18 cellular contexts compared by ENCODE assay signal in genomic region chr3:55042591-55042990, GRCh38.
DNase-seq lines count a peak whose midpoint lies in the region; ATAC-seq, FAIRE-seq and TF ChIP-seq lines count a peak whose summit lies in the region.
"Had no signal": no experiment of that assay in that cellular context is flagged by ENCODE, and none has a peak within 500 bp of the region (broad histone marks: within the 10 kb centered on the region; RNA-seq: fewer than 3 reads in every experiment).

No MANE protein-coding gene starts in this region.

- no peak overlapping the region for H3K4me3 ChIP-seq in cardiac fibroblast (replicated peaks in 1 of 2; ENCODE audit: low read depth in 2 of 2, low read length in 2 of 2)
- H3K4me3 ChIP-seq: GM12878, psoas muscle, thoracic aorta had no signal

- no peaks in the 10 kb centered on the region for H3K27me3 Mint-ChIP-seq in memory B cell
- H3K27me3 Mint-ChIP-seq: IgD-negative memory B cell; naive thymus-derived CD4-positive, alpha-beta T cell had no signal

- no peak for DNase-seq in D721Med (ENCODE audit: insufficient read length, low spot score)
- DNase-seq in cardiac fibroblast (ENCODE audit: low read depth in 2 of 2) = peak; percentile 20 to 40
- DNase-seq in memory B cell (ENCODE audit: low spot score in 2 of 2) = no peak
- no peak for DNase-seq in NCI-H2081 treated with DMSO at 0.1 percent for 48 hours (lab: John Stamatoyannopoulos, UW)
- no peak for DNase-seq in cortex of kidney (lab: John Stamatoyannopoulos, UW)
- DNase-seq in left colon = no peak
- DNase-seq in NCI-H2107 treated with DMSO at 0.1 percent for 48 hours (lab: John Stamatoyannopoulos, UW; ENCODE audit: unreplicated experiment) = no peak
- DNase-seq: naive thymus-derived CD4-positive, alpha-beta T cell; NCI-H1105; NCI-H2171 treated with DMSO at 0.1 percent for 48 hours; NK-92 treated with Interleukin-12 subunit alpha and Interleukin-12 subunit beta, amount 100 ng/mL, for 24 hours; psoas muscle; T-helper 1 cell had no signal

- peak overlapping the region; percentile 18 for H3K27ac Mint-ChIP-seq in memory B cell
- H3K27ac Mint-ChIP-seq: IgD-negative memory B cell; naive thymus-derived CD4-positive, alpha-beta T cell had no signal

- ATAC-seq in memory B cell (ENCODE audit: low read depth) = no peak
- ATAC-seq in left colon = no peak
- ATAC-seq: GM12878; naive thymus-derived CD4-positive, alpha-beta T cell; psoas muscle had no signal

- intact Hi-C loops in left colon (cut with DNase I, micrococcal nuclease) = no loop called here

- no peaks in the 10 kb centered on the region for H3K4me1 Mint-ChIP-seq in memory B cell
- H3K4me1 Mint-ChIP-seq: IgD-negative memory B cell; naive thymus-derived CD4-positive, alpha-beta T cell had no signal

- H3K4me3 Mint-ChIP-seq in memory B cell = no peak overlapping the region
- H3K4me3 Mint-ChIP-seq: IgD-negative memory B cell; naive thymus-derived CD4-positive, alpha-beta T cell had no signal

- peak; percentile 18 for TF ChIP-seq CTCF in D721Med (IDR thresholded peaks at IDR 0.05; ENCODE audit: insufficient read depth, missing control alignments)
- TF ChIP-seq CTCF in LNCAP (IDR thresholded peaks at IDR 0.05) = peak; percentile 45; the same call in 1 of the 2 replicates
- no peak for TF ChIP-seq CTCF in cardiac fibroblast (IDR thresholded peaks at IDR 0.05; ENCODE audit: low read depth, low read length)

- peaks cover 1% of the 10 kb centered on the region for H3K9me3 Mint-ChIP-seq in memory B cell

- no peaks in the 10 kb centered on the region for H3K36me3 Mint-ChIP-seq in memory B cell
- H3K36me3 Mint-ChIP-seq: IgD-negative memory B cell; naive thymus-derived CD4-positive, alpha-beta T cell had no signal

- FAIRE-seq in D721Med (lab: Jason Lieb, UNC) = no peak
- FAIRE-seq: G401.6, GM12878 had no signal

Comparison
In these comparisons a context has a peak if more than half of its experiments do, and no peak if none do; other contexts are left out.
1. DNase-seq: peak in cardiac fibroblast (2 of 2); none in D721Med (single experiment), memory B cell (0 of 2), NCI-H2081 treated with DMSO at 0.1 percent for 48 hours (single experiment), cortex of kidney (single experiment), left colon (0 of 2) and NCI-H2107 treated with DMSO at 0.1 percent for 48 hours (single experiment).